Comparison of ENCODE assay signal across 8 cellular contexts in genomic region chr7:139683137-139683871, GRCh38.
DNase-seq lines count a peak whose midpoint lies in the region; ATAC-seq and TF ChIP-seq lines count a peak whose summit lies in the region.

No MANE protein-coding gene starts in this region.

- H3K4me2 ChIP-seq in mesenchymal stem cell (ENCODE audit: low read length, poor library complexity, severe bottlenecking), result peak overlapping the region; percentile 23

- peak overlapping the region; percentile 90 for H2BK5ac ChIP-seq in mesenchymal stem cell (ENCODE audit: low read depth, low read length, poor library complexity, severe bottlenecking)

- H2AK5ac ChIP-seq in mesenchymal stem cell (ENCODE audit: low read length, severe bottlenecking), result peak overlapping the region; percentile 76

- H3K9me3 ChIP-seq in mesenchymal stem cell (ENCODE audit: control insufficient read depth, low read length), result peaks cover 10% of the 10 kb centered on the region

- DNase-seq in ELR (ENCODE audit: low read depth) (peak; percentile 63), astrocyte of the spinal cord (ENCODE audit: low read depth, low spot score) (peak; percentile 79), mesenchymal stem cell (peak; percentile 78), NCI-H2107 treated with DMSO at 0.1 percent for 48 hours (lab: John Stamatoyannopoulos, UW; ENCODE audit: unreplicated experiment) (no peak), NCI-H1092 (lab: John Stamatoyannopoulos, UW) (no peak), DMS79 (lab: John Stamatoyannopoulos, UW) (no peak)

- peak overlapping the region; percentile 92 to 96 for H3K4ac ChIP-seq in mesenchymal stem cell (ENCODE audit: low read depth in 1 of 2, low read length in 2 of 2)

- H3K9ac ChIP-seq in mesenchymal stem cell (ENCODE audit: low read length), result peak overlapping the region; percentile 42

- peak; percentile 58 for ATAC-seq in HG02571 (IDR thresholded peaks at IDR 0.05; ENCODE audit: unreplicated experiment)
- no peak for ATAC-seq in HG03378 (IDR thresholded peaks at IDR 0.05; ENCODE audit: unreplicated experiment)

- H3K27ac ChIP-seq in mesenchymal stem cell (ENCODE audit: low read length, poor library complexity, severe bottlenecking), result peak overlapping the region; percentile 98

- peaks cover 13% of the 10 kb centered on the region for H3K79me1 ChIP-seq in mesenchymal stem cell (replicated peaks; ENCODE audit: low read length, poor library complexity, severe bottlenecking)

- peak overlapping the region; percentile 65 for H2BK15ac ChIP-seq in mesenchymal stem cell (ENCODE audit: low read depth, poor library complexity, severe bottlenecking)

- peaks cover 34% of the 10 kb centered on the region for H3K4me1 ChIP-seq in mesenchymal stem cell (ENCODE audit: control insufficient read depth, insufficient read depth, low read depth, low read length)

- H3K4me3 ChIP-seq in astrocyte of the spinal cord (ENCODE audit: low read depth, low read length) (no peak overlapping the region), mesenchymal stem cell (ENCODE audit: insufficient read depth in 1 of 2, low read depth in 1 of 2, low read length in 2 of 2) (no peak overlapping the region)

- H2BK12ac ChIP-seq in mesenchymal stem cell (ENCODE audit: low read length in 2 of 2), result peak overlapping the region; percentile 85 to 86

- in situ Hi-C loops in astrocyte of the spinal cord (cut with HindIII; ENCODE audit: low sequenced_read_pairs), result no loop called here

- peak overlapping the region; percentile 83 for H4K8ac ChIP-seq in mesenchymal stem cell (ENCODE audit: low read length)

- H3K14ac ChIP-seq in mesenchymal stem cell (ENCODE audit: low read length in 2 of 2), result peak overlapping the region in 1 of 2 experiments; percentile 73

- 83% methylated on average over 16 of the region's 16 CpGs for WGBS in mesenchymal stem cell

- H3K18ac ChIP-seq in mesenchymal stem cell (ENCODE audit: low read depth in 1 of 2, low read length in 2 of 2), result peak overlapping the region; percentile 88 to 99

- H2BK120ac ChIP-seq in mesenchymal stem cell (ENCODE audit: low read depth, low read length), result peak overlapping the region; percentile 90

- H3K27me3 ChIP-seq in mesenchymal stem cell (ENCODE audit: control insufficient read depth in 1 of 2, insufficient read depth in 1 of 2, low read length in 2 of 2), result no peaks in the 10 kb centered on the region

- H3K36me3 ChIP-seq in mesenchymal stem cell (ENCODE audit: control insufficient read depth in 1 of 2, insufficient read depth in 2 of 2, low read depth in 1 of 2, low read length in 2 of 2), result peaks cover 7 to 12% of the 10 kb centered on the region in 2 experiments

- peak overlapping the region; percentile 96 for H4K91ac ChIP-seq in mesenchymal stem cell (ENCODE audit: low read length)

- no peak overlapping the region for H2AFZ ChIP-seq in mesenchymal stem cell (ENCODE audit: low read depth, low read length)

- TF ChIP-seq CTCF in astrocyte of the spinal cord (IDR thresholded peaks at IDR 0.05; ENCODE audit: low read depth, low read length), result no peak

- H3K23ac ChIP-seq in mesenchymal stem cell (ENCODE audit: low read length in 2 of 2), result peak overlapping the region in 1 of 2 experiments; percentile 57

Comparison
In these comparisons a context has a peak if more than half of its experiments do, and no peak if none do; other contexts are left out.
1. DNase-seq: peak in ELR (single experiment), astrocyte of the spinal cord (single experiment) and mesenchymal stem cell (single experiment); none in NCI-H2107 treated with DMSO at 0.1 percent for 48 hours (single experiment), NCI-H1092 (single experiment) and DMS79 (single experiment).